24 cellular contexts compared by ENCODE assay signal in the genomic region with DNA sequence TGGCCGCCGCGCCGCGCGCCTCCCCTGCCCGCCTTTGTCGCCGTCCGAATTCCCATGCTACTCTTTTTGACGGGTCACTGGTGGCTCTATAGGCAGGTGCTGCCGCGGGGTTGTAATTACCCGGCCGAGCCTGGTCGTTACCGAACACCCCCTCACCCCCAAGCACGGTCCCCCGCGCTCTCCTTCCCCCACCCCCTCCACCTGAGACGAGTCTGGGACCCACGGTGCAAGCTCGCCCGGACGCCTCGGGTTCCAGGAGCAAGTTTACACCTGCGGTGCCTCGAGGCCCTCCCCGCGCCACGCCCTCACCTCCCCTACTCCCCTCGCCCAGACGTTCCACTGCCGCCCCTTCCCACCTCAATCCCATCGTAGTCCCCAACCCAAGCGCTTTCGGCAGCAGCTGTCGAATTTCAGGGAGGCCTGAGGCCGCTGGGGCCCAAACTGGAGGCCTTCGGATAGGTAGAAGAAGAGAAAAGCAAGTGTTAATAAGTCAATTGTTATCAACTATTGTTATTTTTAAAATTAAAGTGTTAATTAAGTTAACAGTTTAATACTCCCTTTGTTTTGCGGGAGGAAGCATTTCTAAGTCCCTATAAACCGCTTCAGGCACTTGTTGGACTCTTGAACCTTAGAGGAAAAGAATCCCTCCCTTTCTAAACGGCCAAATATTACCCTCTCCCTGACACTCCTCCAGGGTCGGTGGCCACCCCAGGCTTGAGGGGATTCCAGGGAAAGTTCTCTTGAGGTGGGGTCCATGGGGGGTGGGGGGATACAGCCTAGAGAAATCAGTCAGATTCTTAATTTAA. TPM values are rescaled to one million over a fixed set of nuclear protein-coding genes. Genes with fewer than 3 reads are reported as not detected.
DNase-seq lines count a peak whose midpoint lies in the region; ATAC-seq, FAIRE-seq and TF ChIP-seq lines count a peak whose summit lies in the region.
"Had no signal": no experiment of that assay in that cellular context is flagged by ENCODE, and none has a peak within 500 bp of the region (broad histone marks: within the 10 kb centered on the region; RNA-seq: fewer than 3 reads in every experiment).

No MANE protein-coding gene starts in this region.

- no peaks in the 10 kb centered on the region for H3K36me3 ChIP-seq in GM12878 (ENCODE audit: control insufficient read depth in 2 of 2, insufficient read depth in 2 of 2, low read length in 1 of 2)
- no peaks in the 10 kb centered on the region for H3K36me3 ChIP-seq in small intestine (ENCODE audit: control insufficient read depth in 2 of 2, insufficient read depth in 2 of 2, low read length in 2 of 2)
- H3K36me3 ChIP-seq: BLaER1 treated with 17β-estradiol and CSF1 and Interleukin-3, amounts not matched to agents 10 nM and 100 nM; tibial nerve had no signal

- ATAC-seq in GM12878 (no peak), HG02870 (IDR thresholded peaks at IDR 0.05; ENCODE audit: unreplicated experiment) (no peak)

- H3K4me1 Mint-ChIP-seq in T-helper 2 cell treated with Interferon-gamma antibody and Interleukin-4, amounts not matched to agents 5 μg/mL and 100 μg/mL, for 36 hours (ENCODE audit: low read depth): peaks cover 14% of the 10 kb centered on the region

- TF ChIP-seq POLR2A in GM12878 (IDR thresholded peaks at IDR 0.05; ENCODE audit: low read depth, low read length): no peak

- no peak for DNase-seq in T-helper 2 cell treated with Interferon-gamma antibody and Interleukin-4, amounts not matched to agents 5 μg/mL and 100 μg/mL, for 36 hours (ENCODE audit: low spot score)
- DNase-seq in T-helper 2 cell: no peak
- no peak for DNase-seq in GM12878 (ENCODE audit: low read depth, low spot score)
- DNase-seq in small intestine: peak; percentile 17
- no peak for DNase-seq in NCI-H1105 treated with DMSO at 0.1 percent for 48 hours (lab: John Stamatoyannopoulos, UW)
- DNase-seq in NCI-H69 (lab: John Stamatoyannopoulos, UW): no peak
- DNase-seq: activated gamma-delta T cell treated with Interleukin-2 at 50 U/mL for 16 hours, DMS 273 treated with DMSO at 0.1 percent for 48 hours, GF-D8, MV-4-11, NCI-H2029 treated with DMSO at 0.1 percent for 48 hours, NCI-H524 treated with DMSO at 0.1 percent for 48 hours, OCI-M1, SIG-M5 had no signal

- CTCF ChIA-PET in GM12878 (lab: Yijun Ruan, JAX): no interaction called here

- no peaks in the 10 kb centered on the region for H3K9me3 Mint-ChIP-seq in T-helper 2 cell treated with Interferon-gamma antibody and Interleukin-4, amounts not matched to agents 5 μg/mL and 100 μg/mL, for 36 hours
- H3K9me3 Mint-ChIP-seq: mesothelial cell of epicardium had no signal

- H3K9me3 ChIP-seq in GM12878 (replicated peaks; ENCODE audit: control insufficient read depth, insufficient read depth, low read length) (no peaks in the 10 kb centered on the region; the same call in 2 of the 3 replicates), small intestine (ENCODE audit: control insufficient read depth, low read depth) (no peaks in the 10 kb centered on the region)
- H3K9me3 ChIP-seq: tibial nerve had no signal

- SMC1A ChIA-PET in GM12878 (lab: Charles Lee; ENCODE audit: uncharacterized antibody, unreplicated experiment): no interaction called here

- H3K4me3 ChIP-seq in GM12878 (no peak overlapping the region), small intestine (ENCODE audit: low read depth in 1 of 2, low read length in 2 of 2) (no peak overlapping the region)
- H3K4me3 ChIP-seq: K562 had no signal

- in situ Hi-C loops in GM12878 (cut with MboI): no loop called here

- no peaks in the 10 kb centered on the region for H3K79me2 ChIP-seq in GM12878 (ENCODE audit: control insufficient read depth, insufficient read depth, low read length)

- no peak for TF ChIP-seq EP300 in GM12878 (IDR thresholded peaks at IDR 0.05; ENCODE audit: borderline replicate concordance in 1 of 2, control insufficient read depth in 1 of 2, low read depth in 2 of 2, low read length in 2 of 2)

- H4K20me1 ChIP-seq in GM12878 (ENCODE audit: control insufficient read depth, insufficient read depth): no peaks in the 10 kb centered on the region

- no peak for TF ChIP-seq RAD21 in GM12878 (IDR thresholded peaks at IDR 0.05; ENCODE audit: insufficient read depth, low read depth, low read length)

- no TSS peak for BruUV-seq in GM12878 (replicated peaks; lab: Mats Ljungman, UMichigan)

- H2AFZ ChIP-seq in GM12878 (ENCODE audit: control insufficient read depth, low read depth, low read length): no peak overlapping the region

- FAIRE-seq in GM12878 (lab: Jason Lieb, UNC) (no peak), small intestine (lab: Jason Lieb, UNC) (no peak)
- FAIRE-seq: islet of Langerhans, K562 had no signal

- H3K9ac ChIP-seq in GM12878 (ENCODE audit: control insufficient read depth, insufficient read depth, low read length): no peak overlapping the region
- H3K9ac ChIP-seq: BLaER1 treated with 17β-estradiol and CSF1 and Interleukin-3, amounts not matched to agents 10 nM and 100 nM had no signal

- intact Hi-C loops in GM12878 (cut with micrococcal nuclease; ENCODE audit: unreplicated experiment): no loop called here

- 28% methylated on average over 14 of the region's 44 CpGs for WGBS in GM12878 (ENCODE audit: insufficient coverage, insufficient replicate concordance, low lambda C conversion rate, missing lambda C conversion rate)
- WGBS in small intestine, 3 donors: 6 to 13% (median 11%) methylated on average over 35 to 44 of the region's 44 CpGs

- H3K4me3 Mint-ChIP-seq in T-helper 2 cell treated with Interferon-gamma antibody and Interleukin-4, amounts not matched to agents 5 μg/mL and 100 μg/mL, for 36 hours: no peak overlapping the region
- H3K4me3 Mint-ChIP-seq: mesothelial cell of epicardium had no signal

- TF ChIP-seq CTCF in GM12878 (IDR thresholded peaks at IDR 0.05 in 2 of 3, conservative IDR thresholded peaks at IDR 0.05 in 1 of 3; ENCODE audit: control insufficient read depth in 2 of 3, extremely low read depth in 1 of 3, insufficient read depth in 1 of 3, low read depth in 3 of 3, low read length in 3 of 3): no peak

- H3K27me3 ChIP-seq in GM12878 (replicated peaks in 1 of 2; ENCODE audit: control insufficient read depth in 2 of 2, insufficient read depth in 2 of 2, low read length in 1 of 2) (peaks cover 34 to 43% of the 10 kb centered on the region in 2 experiments), layer of hippocampus (ENCODE audit: control insufficient read depth, insufficient read depth, low read length) (peaks cover 22% of the 10 kb centered on the region), small intestine (ENCODE audit: control insufficient read depth in 2 of 2, insufficient read depth in 2 of 2, low read length in 2 of 2) (peaks cover 19 to 78% of the 10 kb centered on the region in 2 donors)

- H3K36me3 Mint-ChIP-seq in T-helper 2 cell treated with Interferon-gamma antibody and Interleukin-4, amounts not matched to agents 5 μg/mL and 100 μg/mL, for 36 hours (ENCODE audit: low read depth): peaks cover 2% of the 10 kb centered on the region
- H3K36me3 Mint-ChIP-seq: mesothelial cell of epicardium had no signal

- RAD21 ChIA-PET in GM12878 (lab: Charles Lee; ENCODE audit: unreplicated experiment): no interaction called here

- H3K27ac ChIP-seq in GM12878 (ENCODE audit: control insufficient read depth, insufficient read depth): no peak overlapping the region
- H3K27ac ChIP-seq in layer of hippocampus (ENCODE audit: low read depth, low read length): peak overlapping the region; percentile 30
- no peak overlapping the region for H3K27ac ChIP-seq in small intestine (ENCODE audit: low read depth in 1 of 2, low read length in 1 of 2)
- H3K27ac ChIP-seq: 22Rv1; BLaER1 treated with 17β-estradiol and CSF1 and Interleukin-3, amounts not matched to agents 10 nM and 100 nM; tibial nerve had no signal

- H3K4me1 ChIP-seq in GM12878 (ENCODE audit: control insufficient read depth, insufficient read depth, low read length) (no peaks in the 10 kb centered on the region), small intestine (ENCODE audit: control insufficient read depth in 2 of 2, insufficient read depth in 1 of 2, low read depth in 1 of 2, low read length in 1 of 2) (peaks cover 4 to 9% of the 10 kb centered on the region in 2 donors)

- no peak overlapping the region for H3K4me2 ChIP-seq in GM12878 (ENCODE audit: control insufficient read depth, insufficient read depth)

- POLR2A ChIA-PET in GM12878 (lab: Charles Lee): no interaction called here

- peaks cover 87% of the 10 kb centered on the region for H3K27me3 Mint-ChIP-seq in T-helper 2 cell treated with Interferon-gamma antibody and Interleukin-4, amounts not matched to agents 5 μg/mL and 100 μg/mL, for 36 hours (ENCODE audit: low read depth)

- peak overlapping the region; percentile 15 for H3K27ac Mint-ChIP-seq in T-helper 2 cell treated with Interferon-gamma antibody and Interleukin-4, amounts not matched to agents 5 μg/mL and 100 μg/mL, for 36 hours
- H3K27ac Mint-ChIP-seq: mesothelial cell of epicardium had no signal

TF ChIP-seq in GM12878, 131 proteins besides CTCF, POLR2A, EP300 and RAD21 (continues in another document):
- TF ChIP-seq ATF2 (IDR thresholded peaks at IDR 0.05; ENCODE audit: low read length): no peak

RNA-seq across cellular contexts. Expression of gene NR2E1, which starts 4.2 kb away (rescaled TPM):
- total RNA-seq in GM12878 (2013; cell fraction: nucleolus; rRNA removed): not detected in 2 replicates
- total RNA-seq in GM12878 (2014; rRNA removed) (not detected in 2 replicates), GM12878 (2014; rRNA removed; fragmentation: Illumina TruSeq; extraction: Trizol) (not detected in 2 replicates), GM12878 (2021) (not detected in 2 replicates)
- polyA plus RNA-seq in GM12878 (2011; ENCODE audit: low read depth): not detected
- polyA plus RNA-seq in GM12878 (2011; rRNA removed) (not detected in 2 replicates), GM12878 (2014; fragmentation: Illumina TruSeq; extraction: Trizol) (not detected in 2 replicates), GM12878 (2014; fragmentation: Nextera tagmentation; extraction: Ambion mirVana) (not detected), GM12878 (2014; rRNA removed) (not detected in 2 replicates), GM12878 (2016; fragmentation: Nextera tagmentation; extraction: Ambion mirVana) (not detected), small intestine (not detected)
- not detected in 2 replicates for polyA plus RNA-seq in GM12878 (2011; cell fraction: cytosol; rRNA removed)
- polyA plus RNA-seq in GM12878 (2011; cell fraction: nucleus; rRNA removed): not detected in 2 replicates
- polyA plus RNA-seq in GM12878 (2012): not detected in 2 replicates
- not detected in 2 replicates for polyA minus RNA-seq in GM12878 (2011; rRNA and poly(A)+ RNA removed)
- not detected in 2 replicates for polyA minus RNA-seq in GM12878 (2011; cell fraction: cytosol; rRNA and poly(A)+ RNA removed)
- not detected in 2 replicates for polyA minus RNA-seq in GM12878 (2011; cell fraction: nucleus; rRNA and poly(A)+ RNA removed)
- total RNA-seq: K562; mesothelial cell of epicardium; osteocyte; T-helper 2 cell treated with Interferon-gamma antibody and Interleukin-4, amounts not matched to agents 100 ng/mL and 5 ng/mL, for 36 hours; tibial nerve had no signal
- polyA plus RNA-seq: K562 had no signal
